11 cellular contexts compared by ENCODE assay signal in the genomic region with DNA sequence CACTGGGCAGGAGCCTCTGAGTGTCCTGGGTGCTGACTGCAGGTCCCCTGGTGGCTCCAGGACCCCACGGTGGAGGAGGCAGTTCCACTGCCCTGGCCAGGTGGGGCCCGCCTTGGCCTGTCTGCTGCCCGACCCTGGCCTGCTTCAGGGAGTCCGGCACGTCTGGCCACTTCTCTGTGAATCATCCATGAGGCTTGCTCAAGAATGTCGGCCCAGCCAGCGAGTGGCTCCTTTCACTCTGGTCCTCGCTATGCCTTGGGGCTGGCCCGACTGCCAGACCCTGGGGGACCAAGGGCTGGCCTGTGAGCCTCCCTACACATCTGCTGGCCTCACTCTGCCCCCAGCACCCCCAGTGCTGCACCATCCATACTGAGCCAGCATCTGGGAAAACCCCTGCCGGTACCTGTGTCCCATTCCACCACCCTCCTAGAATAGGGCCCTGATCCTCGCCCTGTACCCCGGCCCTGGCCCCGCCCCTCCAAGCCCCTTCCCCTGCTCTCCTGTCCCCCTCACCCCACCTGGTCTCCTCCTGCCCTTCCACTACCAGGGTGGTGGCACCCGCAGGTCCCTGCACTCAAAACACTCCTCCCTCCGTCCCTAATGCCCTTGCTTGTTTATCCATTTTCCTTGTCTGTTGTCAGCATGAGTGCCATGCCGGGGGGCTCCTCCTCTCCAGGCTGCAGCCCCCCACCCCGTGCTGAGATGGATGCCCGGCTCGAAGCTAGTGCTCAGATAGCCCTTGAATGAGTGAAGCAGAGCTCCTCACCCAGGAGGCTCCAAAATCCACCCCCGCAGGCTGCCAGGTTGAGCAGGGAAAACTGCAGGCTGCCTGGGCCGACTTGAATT. TPM values are rescaled to one million over a fixed set of nuclear protein-coding genes. Genes with fewer than 3 reads are reported as not detected.
DNase-seq lines count a peak whose midpoint lies in the region; ATAC-seq and TF ChIP-seq lines count a peak whose summit lies in the region.
"Had no signal": no experiment of that assay in that cellular context is flagged by ENCODE, and none has a peak within 500 bp of the region (broad histone marks: within the 10 kb centered on the region; RNA-seq: fewer than 3 reads in every experiment).

No MANE protein-coding gene starts in this region.

- no peak overlapping the region for H3K4me3 ChIP-seq in astrocyte of the spinal cord (ENCODE audit: low read depth, low read length)
- H3K4me3 ChIP-seq in thyroid gland (replicated peaks in 1 of 3): no peak overlapping the region
- H3K4me3 ChIP-seq: dorsolateral prefrontal cortex had no signal

- H3K27me3 Mint-ChIP-seq in activated T-cell treated with anti-CD3 and anti-CD28 coated beads, Interleukin-2, amount 50 U/mL, for 24 hours: no peaks in the 10 kb centered on the region
- H3K27me3 Mint-ChIP-seq in activated T-cell treated with anti-CD3 and anti-CD28 coated beads, Interleukin-2, amount 50 U/mL, for 4 hours (ENCODE audit: low read depth): no peaks in the 10 kb centered on the region

- H3K9me3 Mint-ChIP-seq in activated T-cell treated with anti-CD3 and anti-CD28 coated beads, Interleukin-2, amount 50 U/mL, for 24 hours: no peaks in the 10 kb centered on the region
- no peaks in the 10 kb centered on the region for H3K9me3 Mint-ChIP-seq in activated T-cell treated with anti-CD3 and anti-CD28 coated beads, Interleukin-2, amount 50 U/mL, for 4 hours

- DNase-seq in activated T-cell treated with anti-CD3 and anti-CD28 coated beads, Interleukin-2, amount 50 U/mL, for 24 hours: peak; percentile 24
- DNase-seq in activated T-cell treated with anti-CD3 and anti-CD28 coated beads, Interleukin-2, amount 50 U/mL, for 4 hours: no peak
- peak; percentile 70 for DNase-seq in astrocyte of the spinal cord (ENCODE audit: low read depth, low spot score)
- peak; percentile 95 for DNase-seq in islet precursor cell
- DNase-seq in thyroid gland: peak; percentile 58 to 63
- DNase-seq in NCI-H526 (lab: John Stamatoyannopoulos, UW): no peak
- DNase-seq: AML-193, midbrain had no signal

- intact Hi-C loops in thyroid gland (cut with DNase I): no loop called here

- no peak for ATAC-seq in activated T-cell treated with anti-CD3 and anti-CD28 coated beads, Interleukin-2, amount 50 U/mL, for 4 hours
- no peak for ATAC-seq in HG02610 (IDR thresholded peaks at IDR 0.05; ENCODE audit: unreplicated experiment)
- no peak for ATAC-seq in HG03439 (IDR thresholded peaks at IDR 0.05; ENCODE audit: unreplicated experiment)

- H3K9me3 ChIP-seq in thyroid gland: no peaks in the 10 kb centered on the region

- H3K36me3 Mint-ChIP-seq in activated T-cell treated with anti-CD3 and anti-CD28 coated beads, Interleukin-2, amount 50 U/mL, for 24 hours (ENCODE audit: low read depth): peaks cover 79% of the 10 kb centered on the region
- H3K36me3 Mint-ChIP-seq in activated T-cell treated with anti-CD3 and anti-CD28 coated beads, Interleukin-2, amount 50 U/mL, for 4 hours (ENCODE audit: insufficient read depth): peaks cover 13% of the 10 kb centered on the region

- in situ Hi-C loops in astrocyte of the spinal cord (cut with HindIII; ENCODE audit: low sequenced_read_pairs): no loop called here

- no peak for TF ChIP-seq POLR2A in thyroid gland (IDR thresholded peaks at IDR 0.05)

- no peaks in the 10 kb centered on the region for H3K36me3 ChIP-seq in thyroid gland

- TF ChIP-seq CTCF in astrocyte of the spinal cord (IDR thresholded peaks at IDR 0.05; ENCODE audit: low read depth, low read length) (no peak), thyroid gland (IDR thresholded peaks at IDR 0.05) (no peak)

- H3K4me3 Mint-ChIP-seq in activated T-cell treated with anti-CD3 and anti-CD28 coated beads, Interleukin-2, amount 50 U/mL, for 24 hours: no peak overlapping the region
- no peak overlapping the region for H3K4me3 Mint-ChIP-seq in activated T-cell treated with anti-CD3 and anti-CD28 coated beads, Interleukin-2, amount 50 U/mL, for 4 hours

- H3K4me1 Mint-ChIP-seq in activated T-cell treated with anti-CD3 and anti-CD28 coated beads, Interleukin-2, amount 50 U/mL, for 24 hours (ENCODE audit: low read depth): peaks cover 1% of the 10 kb centered on the region
- H3K4me1 Mint-ChIP-seq in activated T-cell treated with anti-CD3 and anti-CD28 coated beads, Interleukin-2, amount 50 U/mL, for 4 hours (ENCODE audit: low read depth): no peaks in the 10 kb centered on the region

- WGBS in thyroid gland, 2 donors: 74 to 77% methylated on average over 15 to 21 of the region's 21 CpGs

- H3K4me1 ChIP-seq in thyroid gland: peaks cover 0 to 10% of the 10 kb centered on the region in 2 donors

- H3K27ac Mint-ChIP-seq in activated T-cell treated with anti-CD3 and anti-CD28 coated beads, Interleukin-2, amount 50 U/mL, for 24 hours: no peak overlapping the region

- H3K27me3 ChIP-seq in thyroid gland: no peaks in the 10 kb centered on the region
- H3K27me3 ChIP-seq: dorsolateral prefrontal cortex had no signal

- H3K27ac ChIP-seq in thyroid gland: no peak overlapping the region
- H3K27ac ChIP-seq: dorsolateral prefrontal cortex had no signal

RNA-seq across cellular contexts. Expression of a gene that starts 35.5 kb away (rescaled TPM):
- total RNA-seq in activated T-cell treated with anti-CD3 and anti-CD28 coated beads, Interleukin-2, amount 50 U/mL, for 4 hours: 10 to 100 TPM; 61.7 to 77.6 (median 70.7) TPM
- total RNA-seq in thyroid gland: 1 to 10 TPM; 4.2 to 8.2 (median 7.1) TPM

Comparison
In these comparisons a context has a peak if more than half of its experiments do, and no peak if none do; other contexts are left out.
1. DNase-seq: peak in activated T-cell treated with anti-CD3 and anti-CD28 coated beads, Interleukin-2, amount 50 U/mL, for 24 hours (single experiment), astrocyte of the spinal cord (single experiment), islet precursor cell (single experiment) and thyroid gland (2 of 2); none in activated T-cell treated with anti-CD3 and anti-CD28 coated beads, Interleukin-2, amount 50 U/mL, for 4 hours (single experiment) and NCI-H526 (0 of 2).
2. RNA of a gene that starts 35.5 kb away (total RNA-seq): 61.7 to 77.6 TPM in activated T-cell treated with anti-CD3 and anti-CD28 coated beads, Interleukin-2, amount 50 U/mL, for 4 hours; 4.2 to 8.2 TPM in thyroid gland; every median in the first group is over 4 times any median in the second.